ENCODE assay signal across 1 cellular context in the genomic region with DNA sequence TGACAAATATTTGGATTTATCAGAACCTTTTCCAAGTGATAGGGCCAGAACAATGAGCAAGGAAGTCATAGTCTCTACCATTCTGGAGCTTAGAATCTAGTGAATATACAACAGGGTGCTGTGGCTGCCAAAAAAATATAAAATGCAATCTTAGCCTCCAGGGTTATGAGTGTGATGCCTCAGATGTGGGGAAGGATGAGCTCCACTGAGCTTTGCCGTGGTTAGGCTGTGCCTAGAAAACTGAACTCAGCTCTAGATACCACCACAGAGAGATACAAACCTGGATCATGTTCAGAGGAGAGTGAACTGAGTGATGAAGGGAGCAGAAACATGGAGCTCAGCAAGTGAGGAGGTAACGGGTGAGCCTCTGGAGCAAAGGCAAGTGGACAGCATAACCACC.
TF ChIP-seq lines count a peak whose summit lies in the region.

No MANE protein-coding gene starts in this region.

TF ChIP-seq in H1, 55 proteins besides CTCF, POLR2A, EP300 and RAD21:
- TF ChIP-seq TBP (IDR thresholded peaks at IDR 0.05; ENCODE audit: low read depth, low read length) (no peak), KDM5A (IDR thresholded peaks at IDR 0.05; ENCODE audit: low read length) (no peak)
TF ChIP-seq in H1: peak in this region for 0.
